8 cellular contexts compared by ENCODE assay signal in genomic region chr20:46400253-46400652, GRCh38. TPM values are rescaled to one million over a fixed set of nuclear protein-coding genes. Genes with fewer than 3 reads are reported as not detected.
A peak's percentile ranks its signal among the peaks of the same experiment; 100 is the strongest.
DNase-seq lines count a peak whose midpoint lies in the region; ATAC-seq, FAIRE-seq and TF ChIP-seq lines count a peak whose summit lies in the region.

No MANE protein-coding gene starts in this region.

- H3K27me3 ChIP-seq in astrocyte (ENCODE audit: insufficient read depth, low read length) (no peaks in the 10 kb centered on the region), layer of hippocampus (ENCODE audit: control insufficient read depth, insufficient read depth, low read length) (no peaks in the 10 kb centered on the region), tibial artery (no peaks in the 10 kb centered on the region)

- DNase-seq in activated CD4-positive, alpha-beta T cell treated with anti-CD3 and anti-CD28 coated beads, Interleukin-2, amount 10 ng/mL, durations not matched to agents 24 days and 14 days = no peak
- no peak for DNase-seq in activated CD4-positive, alpha-beta T cell treated with anti-CD3 and anti-CD28 coated beads for 48 hours
- peak; percentile 69 for DNase-seq in astrocyte (ENCODE audit: low read depth)
- DNase-seq in tibial artery = peak in 1 of 2 donors; percentile 40
- DNase-seq in GM12892 (ENCODE audit: insufficient read length) = no peak
- no peak for DNase-seq in NCI-H146 (lab: John Stamatoyannopoulos, UW)

- H2AFZ ChIP-seq in astrocyte (ENCODE audit: low read depth, low read length) = no peak overlapping the region

- TF ChIP-seq CTCF in astrocyte (IDR thresholded peaks at IDR 0.05; ENCODE audit: insufficient read depth, low read depth, low read length) = no peak
- TF ChIP-seq CTCF in tibial artery (IDR thresholded peaks at IDR 0.05) = peak; percentile 11 to 21

- no peak for FAIRE-seq in astrocyte (lab: Jason Lieb, UNC)
- no peak for FAIRE-seq in GM12892 (lab: Jason Lieb, UNC)

- H3K27ac ChIP-seq in astrocyte (ENCODE audit: low read depth, low read length) (no peak overlapping the region), layer of hippocampus (ENCODE audit: low read depth, low read length) (peak overlapping the region; percentile 95), tibial artery (peak overlapping the region; percentile 61 to 63)

- peaks cover 59% of the 10 kb centered on the region for H3K4me1 Mint-ChIP-seq in activated CD4-positive, alpha-beta T cell treated with anti-CD3 and anti-CD28 coated beads, Interleukin-2, amount 10 ng/mL, durations not matched to agents 24 days and 14 days
- H3K4me1 Mint-ChIP-seq in astrocyte (ENCODE audit: low read depth, unreplicated experiment) = peaks cover 33% of the 10 kb centered on the region

- peaks cover 80% of the 10 kb centered on the region for H4K20me1 ChIP-seq in astrocyte (ENCODE audit: insufficient read depth, low read length)

- no peaks in the 10 kb centered on the region for H3K9me3 Mint-ChIP-seq in activated CD4-positive, alpha-beta T cell treated with anti-CD3 and anti-CD28 coated beads, Interleukin-2, amount 10 ng/mL, durations not matched to agents 24 days and 14 days
- H3K9me3 Mint-ChIP-seq in astrocyte (ENCODE audit: unreplicated experiment) = no peaks in the 10 kb centered on the region

- peaks cover 12% of the 10 kb centered on the region for H3K4me1 ChIP-seq in astrocyte (ENCODE audit: insufficient read depth, low read length)
- H3K4me1 ChIP-seq in tibial artery = peaks cover 0 to 85% (median 57%) of the 10 kb centered on the region in 4 donors

- H3K27me3 Mint-ChIP-seq in activated CD4-positive, alpha-beta T cell treated with anti-CD3 and anti-CD28 coated beads, Interleukin-2, amount 10 ng/mL, durations not matched to agents 24 days and 14 days = no peaks in the 10 kb centered on the region
- H3K27me3 Mint-ChIP-seq in astrocyte (ENCODE audit: low read depth, unreplicated experiment) = no peaks in the 10 kb centered on the region

- H3K9me3 ChIP-seq in astrocyte (ENCODE audit: insufficient read depth, low read depth, low read length) (no peaks in the 10 kb centered on the region), tibial artery (no peaks in the 10 kb centered on the region)

- peak overlapping the region; percentile 92 for H3K27ac Mint-ChIP-seq in activated CD4-positive, alpha-beta T cell treated with anti-CD3 and anti-CD28 coated beads, Interleukin-2, amount 10 ng/mL, durations not matched to agents 24 days and 14 days
- H3K27ac Mint-ChIP-seq in astrocyte (ENCODE audit: unreplicated experiment) = peak overlapping the region; percentile 55

- H3K36me3 Mint-ChIP-seq in activated CD4-positive, alpha-beta T cell treated with anti-CD3 and anti-CD28 coated beads, Interleukin-2, amount 10 ng/mL, durations not matched to agents 24 days and 14 days (ENCODE audit: low read depth) = peaks cover 43% of the 10 kb centered on the region
- peaks cover 3% of the 10 kb centered on the region for H3K36me3 Mint-ChIP-seq in astrocyte (ENCODE audit: low read depth, unreplicated experiment)

- no peak for ATAC-seq in GM18498 (IDR thresholded peaks at IDR 0.05; ENCODE audit: unreplicated experiment)

- H3K4me3 Mint-ChIP-seq in activated CD4-positive, alpha-beta T cell treated with anti-CD3 and anti-CD28 coated beads, Interleukin-2, amount 10 ng/mL, durations not matched to agents 24 days and 14 days = peak overlapping the region; percentile 74
- peak overlapping the region; percentile 40 for H3K4me3 Mint-ChIP-seq in astrocyte (ENCODE audit: unreplicated experiment)

- H3K36me3 ChIP-seq in astrocyte (ENCODE audit: insufficient read depth, low read length) = peaks cover 7% of the 10 kb centered on the region
- H3K36me3 ChIP-seq in tibial artery = peaks cover 0 to 6% (median 5%) of the 10 kb centered on the region in 3 donors

- intact Hi-C loops in activated CD4-positive, alpha-beta T cell treated with anti-CD3 and anti-CD28 coated beads, Interleukin-2, amount 10 ng/mL, durations not matched to agents 24 days and 14 days (cut with micrococcal nuclease) = no loop called here
- intact Hi-C loops in tibial artery (cut with DNase I; ENCODE audit: low total_unique reads) = no loop called here

- H3K4me2 ChIP-seq in astrocyte (ENCODE audit: low read length) = peak overlapping the region; percentile 63

- peak overlapping the region; percentile 32 for H3K9ac ChIP-seq in astrocyte (ENCODE audit: low read length)

- H3K4me3 ChIP-seq in astrocyte (ENCODE audit: insufficient read depth, low read depth, low read length) = no peak overlapping the region
- peak overlapping the region; percentile 9 to 25 for H3K4me3 ChIP-seq in tibial artery

- H3K79me2 ChIP-seq in astrocyte (ENCODE audit: insufficient read depth, low read length) = peaks cover 79% of the 10 kb centered on the region

- TF ChIP-seq POLR2A in GM12892 (IDR thresholded peaks at IDR 0.05; ENCODE audit: low read depth, low read length) = no peak

RNA-seq across cellular contexts. Expression of gene ELMO2, which starts 6.2 kb away (rescaled TPM):
- 64.5 and 66.4 TPM in 2 replicates for total RNA-seq in activated CD4-positive, alpha-beta T cell treated with anti-CD3 and anti-CD28 coated beads, Interleukin-2, amount 10 ng/mL, durations not matched to agents 24 days and 14 days
- 53.4 and 56.7 TPM in 2 replicates for total RNA-seq in astrocyte
- 18.1 TPM for polyA plus RNA-seq in GM12892 (2012; ENCODE audit: missing spikeins)
